In the genomic region with DNA sequence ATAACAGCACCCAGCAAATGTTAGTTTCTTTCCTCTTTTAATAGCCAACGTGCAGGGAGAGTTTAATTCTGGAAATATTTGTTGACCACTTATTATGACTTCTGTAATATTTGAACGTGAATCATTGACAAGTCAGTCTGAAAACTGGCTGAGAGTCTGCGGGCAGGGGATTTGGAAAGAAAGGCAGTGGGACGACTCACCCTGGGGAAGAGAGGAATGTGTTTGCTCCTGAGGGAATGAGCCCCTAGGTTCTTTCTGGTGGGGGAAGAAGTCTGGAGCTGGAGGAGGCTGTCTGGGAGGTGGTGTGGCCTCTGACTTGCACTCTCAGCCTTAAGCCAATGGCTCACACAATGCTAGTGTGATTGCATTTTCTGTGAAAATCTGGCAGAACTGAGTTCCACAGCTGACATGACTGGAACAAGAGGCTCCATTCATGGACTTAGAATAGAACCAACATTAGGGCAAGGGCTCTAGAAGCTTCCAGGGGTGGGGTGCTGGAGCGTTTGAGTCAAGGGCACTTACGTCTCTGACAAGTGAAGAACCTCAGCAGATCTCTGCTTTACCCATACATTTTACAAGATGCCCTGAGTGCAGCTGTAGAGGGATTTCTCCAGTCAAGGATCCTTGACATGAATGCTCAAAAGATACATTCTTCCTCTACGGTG, we compare ENCODE assay signal across 8 cellular contexts.
DNase-seq lines count a peak whose midpoint lies in the region; TF ChIP-seq lines count a peak whose summit lies in the region.
"Not testable (repeated sequence)": the region's sequence is repeated elsewhere in the genome, so short reads cannot be mapped to it uniquely, and the experiment has no call there.

No MANE protein-coding gene starts in this region.

- H3K4me2 ChIP-seq in skeletal muscle satellite cell (ENCODE audit: low read length) = peak overlapping the region; percentile 11

- H3K4me3 ChIP-seq in MG63; fibroblast of villous mesenchyme (ENCODE audit: low read depth, low read length); skeletal muscle satellite cell (ENCODE audit: low read length): not testable (repeated sequence)

- not testable (repeated sequence) for H3K9ac ChIP-seq in skeletal muscle satellite cell (ENCODE audit: low read depth, low read length)

- not testable (repeated sequence) for H3K36me3 Mint-ChIP-seq in chondrocyte (ENCODE audit: low read depth)

- H3K27me3 Mint-ChIP-seq in chondrocyte (ENCODE audit: low read depth) = not testable (repeated sequence)

- peak; percentile 44 for DNase-seq in AG08396 (ENCODE audit: low spot score)
- peak; percentile 92 for DNase-seq in GM04503 (ENCODE audit: low read depth)
- DNase-seq in MG63 = peak; percentile 86
- peak; percentile 35 for DNase-seq in T1000 (lab: John Stamatoyannopoulos, UW)
- DNase-seq in chondrocyte (ENCODE audit: low spot score) = not testable (repeated sequence)
- DNase-seq in fibroblast of villous mesenchyme (ENCODE audit: low read depth) = peak; percentile 42
- peak; percentile 64 for DNase-seq in medulla oblongata (ENCODE audit: extremely low spot score)

- not testable (repeated sequence) for H3K36me3 ChIP-seq in MG63; skeletal muscle satellite cell (ENCODE audit: insufficient read depth, low read length)

- TF ChIP-seq CTCF in chondrocyte (IDR thresholded peaks at IDR 0.05); fibroblast of villous mesenchyme (IDR thresholded peaks at IDR 0.05; ENCODE audit: insufficient read depth, low read depth, low read length): not testable (repeated sequence)

- H3K27me3 ChIP-seq in MG63; skeletal muscle satellite cell (ENCODE audit: control insufficient read depth, insufficient read depth, low read length): not testable (repeated sequence)

- H3K9me3 Mint-ChIP-seq in chondrocyte (ENCODE audit: low read depth) = not testable (repeated sequence)

- peaks cover 33% of the 10 kb centered on the region for H3K4me1 Mint-ChIP-seq in chondrocyte (ENCODE audit: low read depth)

- not testable (repeated sequence) for H3K4me3 Mint-ChIP-seq in chondrocyte (ENCODE audit: unreplicated experiment)

- H3K9me3 ChIP-seq in MG63; skeletal muscle satellite cell (replicated peaks; ENCODE audit: low read length): not testable (repeated sequence)

- H3K27ac Mint-ChIP-seq in chondrocyte (ENCODE audit: unreplicated experiment) = peak overlapping the region; percentile 92

- H3K4me1 ChIP-seq in skeletal muscle satellite cell (ENCODE audit: control insufficient read depth, insufficient read depth, low read length) = peaks cover 17% of the 10 kb centered on the region
